ENCODE assay signal across 13 cellular contexts in the genomic region with DNA sequence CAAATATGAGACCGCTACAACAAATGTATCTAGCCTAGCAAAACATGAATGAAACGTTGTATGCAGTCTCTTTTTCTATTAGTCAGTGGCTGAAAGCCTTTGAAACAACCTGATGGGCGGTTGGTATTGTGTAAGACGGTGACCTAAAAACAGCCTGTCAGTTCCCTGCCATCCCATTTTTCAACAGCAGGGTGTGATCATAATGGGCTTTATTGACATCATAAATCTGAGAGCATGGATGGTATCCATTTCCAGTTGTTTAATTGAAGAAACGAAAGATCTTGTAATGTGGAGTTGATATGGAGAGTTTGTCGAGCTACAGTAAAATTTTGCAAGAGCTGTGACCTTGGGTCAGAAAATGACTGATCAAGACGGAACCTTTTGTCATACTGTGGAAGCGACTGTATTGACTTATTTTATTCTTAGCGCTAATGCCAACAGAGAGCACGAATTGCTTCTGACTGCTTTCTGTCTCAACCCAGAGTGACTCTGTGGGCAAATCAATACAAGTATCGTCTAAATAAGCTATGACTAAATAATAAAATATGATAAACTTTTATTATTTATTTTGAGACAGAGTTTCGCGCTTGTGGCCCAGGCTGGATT. TPM values are rescaled to one million over a fixed set of nuclear protein-coding genes. Genes with fewer than 3 reads are reported as not detected.
DNase-seq lines count a peak whose midpoint lies in the region; ATAC-seq and TF ChIP-seq lines count a peak whose summit lies in the region.
"Had no signal": no experiment of that assay in that cellular context is flagged by ENCODE, and none has a peak within 500 bp of the region (broad histone marks: within the 10 kb centered on the region; RNA-seq: fewer than 3 reads in every experiment).

No MANE protein-coding gene starts in this region.

- no peaks in the 10 kb centered on the region for H3K9me3 ChIP-seq in uterus
- H3K9me3 ChIP-seq in CD8-positive, alpha-beta memory T cell (ENCODE audit: low read length) = no peaks in the 10 kb centered on the region
- H3K9me3 ChIP-seq: tibial nerve had no signal

- no peak overlapping the region for H3K4me3 Mint-ChIP-seq in activated CD4-positive, alpha-beta T cell treated with anti-CD3 and anti-CD28 coated beads for 36 hours
- no peak overlapping the region for H3K4me3 Mint-ChIP-seq in activated CD4-positive, alpha-beta T cell treated with anti-CD3 and anti-CD28 coated beads, Interleukin-2, amount 10 ng/mL, durations not matched to agents 24 days and 14 days
- no peak overlapping the region for H3K4me3 Mint-ChIP-seq in progenitor cell of endocrine pancreas (ENCODE audit: low read depth)
- H3K4me3 Mint-ChIP-seq in CD8-positive, alpha-beta memory T cell = no peak overlapping the region
- H3K4me3 Mint-ChIP-seq: immature natural killer cell had no signal

- no peak overlapping the region for H3K27ac ChIP-seq in uterus
- no peak overlapping the region for H3K27ac ChIP-seq in CD8-positive, alpha-beta memory T cell (ENCODE audit: low read depth, low read length)
- H3K27ac ChIP-seq: C4-2B, tibial nerve had no signal

- intact Hi-C loops in activated CD4-positive, alpha-beta T cell treated with anti-CD3 and anti-CD28 coated beads for 36 hours (cut with DNase I, micrococcal nuclease) = no loop called here
- intact Hi-C loops in activated CD4-positive, alpha-beta T cell treated with anti-CD3 and anti-CD28 coated beads, Interleukin-2, amount 10 ng/mL, durations not matched to agents 24 days and 14 days (cut with micrococcal nuclease) = no loop called here
- intact Hi-C loops in uterus (cut with DNase I; ENCODE audit: low total_unique reads) = no loop called here

- no peaks in the 10 kb centered on the region for H3K9me3 Mint-ChIP-seq in activated CD4-positive, alpha-beta T cell treated with anti-CD3 and anti-CD28 coated beads for 36 hours (ENCODE audit: low read depth)
- no peaks in the 10 kb centered on the region for H3K9me3 Mint-ChIP-seq in activated CD4-positive, alpha-beta T cell treated with anti-CD3 and anti-CD28 coated beads, Interleukin-2, amount 10 ng/mL, durations not matched to agents 24 days and 14 days
- H3K9me3 Mint-ChIP-seq in progenitor cell of endocrine pancreas (ENCODE audit: low read depth) = no peaks in the 10 kb centered on the region
- no peaks in the 10 kb centered on the region for H3K9me3 Mint-ChIP-seq in CD8-positive, alpha-beta memory T cell
- H3K9me3 Mint-ChIP-seq: immature natural killer cell had no signal

- ATAC-seq in activated CD4-positive, alpha-beta T cell treated with anti-CD3 and anti-CD28 coated beads for 36 hours = peak; percentile 44
- no peak for ATAC-seq in HG03469 (IDR thresholded peaks at IDR 0.05; ENCODE audit: unreplicated experiment)

- CTCF ChIA-PET in activated CD4-positive, alpha-beta T cell treated with anti-CD3 and anti-CD28 coated beads for 36 hours (lab: Charles Lee) = interaction anchor here (1.1 to 1.6 kb wide), 2 partner anchors 22 to 44 kb away, joined by 3 to 6 read pairs; no protein-coding TSS in a partner anchor
- CTCF ChIA-PET in CD8-positive, alpha-beta memory T cell (lab: Charles Lee) = interaction anchor here (0.9 kb wide), 1 partner anchor 20 kb away, joined by 3 read pairs; no protein-coding TSS in a partner anchor

- TF ChIP-seq POLR2A in uterus (IDR thresholded peaks at IDR 0.05) = no peak

- H3K27me3 ChIP-seq in uterus = no peaks in the 10 kb centered on the region
- H3K27me3 ChIP-seq in CD8-positive, alpha-beta memory T cell (ENCODE audit: insufficient read depth, low read length, poor library complexity, severe bottlenecking) = no peaks in the 10 kb centered on the region

- no peaks in the 10 kb centered on the region for H3K36me3 Mint-ChIP-seq in activated CD4-positive, alpha-beta T cell treated with anti-CD3 and anti-CD28 coated beads for 36 hours (ENCODE audit: low read depth)
- H3K36me3 Mint-ChIP-seq in activated CD4-positive, alpha-beta T cell treated with anti-CD3 and anti-CD28 coated beads, Interleukin-2, amount 10 ng/mL, durations not matched to agents 24 days and 14 days (ENCODE audit: low read depth) = no peaks in the 10 kb centered on the region
- no peaks in the 10 kb centered on the region for H3K36me3 Mint-ChIP-seq in progenitor cell of endocrine pancreas (ENCODE audit: insufficient read depth)
- no peaks in the 10 kb centered on the region for H3K36me3 Mint-ChIP-seq in CD8-positive, alpha-beta memory T cell
- H3K36me3 Mint-ChIP-seq: immature natural killer cell had no signal

- no peak overlapping the region for H3K27ac Mint-ChIP-seq in activated CD4-positive, alpha-beta T cell treated with anti-CD3 and anti-CD28 coated beads for 36 hours
- H3K27ac Mint-ChIP-seq in activated CD4-positive, alpha-beta T cell treated with anti-CD3 and anti-CD28 coated beads, Interleukin-2, amount 10 ng/mL, durations not matched to agents 24 days and 14 days = no peak overlapping the region
- H3K27ac Mint-ChIP-seq in progenitor cell of endocrine pancreas = no peak overlapping the region
- H3K27ac Mint-ChIP-seq in CD8-positive, alpha-beta memory T cell = no peak overlapping the region
- H3K27ac Mint-ChIP-seq: immature natural killer cell had no signal

- H3K4me1 Mint-ChIP-seq in activated CD4-positive, alpha-beta T cell treated with anti-CD3 and anti-CD28 coated beads for 36 hours = no peaks in the 10 kb centered on the region
- no peaks in the 10 kb centered on the region for H3K4me1 Mint-ChIP-seq in activated CD4-positive, alpha-beta T cell treated with anti-CD3 and anti-CD28 coated beads, Interleukin-2, amount 10 ng/mL, durations not matched to agents 24 days and 14 days
- no peaks in the 10 kb centered on the region for H3K4me1 Mint-ChIP-seq in progenitor cell of endocrine pancreas (ENCODE audit: low read depth)
- no peaks in the 10 kb centered on the region for H3K4me1 Mint-ChIP-seq in CD8-positive, alpha-beta memory T cell
- H3K4me1 Mint-ChIP-seq: immature natural killer cell had no signal

- POLR2A ChIA-PET in activated CD4-positive, alpha-beta T cell treated with anti-CD3 and anti-CD28 coated beads for 36 hours (lab: Charles Lee) = no interaction called here
- POLR2A ChIA-PET in CD8-positive, alpha-beta memory T cell (lab: Charles Lee) = no interaction called here

- TF ChIP-seq CTCF in choroid plexus epithelial cell (conservative IDR thresholded peaks at IDR 0.05; ENCODE audit: low read depth, low read length) (peak; percentile 34), progenitor cell of endocrine pancreas (IDR thresholded peaks at IDR 0.05; ENCODE audit: unreplicated experiment) (peak; percentile 23), uterus (IDR thresholded peaks at IDR 0.05) (no peak)

- H3K4me3 ChIP-seq in choroid plexus epithelial cell (ENCODE audit: low read depth, low read length) (no peak overlapping the region), uterus (no peak overlapping the region)
- no peak overlapping the region for H3K4me3 ChIP-seq in CD8-positive, alpha-beta memory T cell (ENCODE audit: low read length)
- H3K4me3 ChIP-seq: tibial nerve had no signal

- H3K4me1 ChIP-seq in uterus = no peaks in the 10 kb centered on the region
- no peaks in the 10 kb centered on the region for H3K4me1 ChIP-seq in CD8-positive, alpha-beta memory T cell (ENCODE audit: insufficient read depth, low read length)
- H3K4me1 ChIP-seq: tibial nerve had no signal

- DNase-seq in activated CD4-positive, alpha-beta T cell treated with anti-CD3 and anti-CD28 coated beads for 36 hours = peak; percentile 27
- no peak for DNase-seq in activated CD4-positive, alpha-beta T cell treated with anti-CD3 and anti-CD28 coated beads, Interleukin-2, amount 10 ng/mL, durations not matched to agents 24 days and 14 days
- DNase-seq in NCI-H2227 (lab: John Stamatoyannopoulos, UW; ENCODE audit: unreplicated experiment) = peak; percentile 65
- DNase-seq in choroid plexus epithelial cell (ENCODE audit: low read depth) = peak; percentile 51
- DNase-seq in progenitor cell of endocrine pancreas (ENCODE audit: low spot score, unreplicated experiment) = no peak
- DNase-seq in uterus = no peak
- no peak for DNase-seq in CD8-positive, alpha-beta memory T cell
- DNase-seq: immature natural killer cell, T-helper 9 cell had no signal

- no peaks in the 10 kb centered on the region for H3K36me3 ChIP-seq in uterus
- no peaks in the 10 kb centered on the region for H3K36me3 ChIP-seq in CD8-positive, alpha-beta memory T cell (ENCODE audit: insufficient read depth, low read length)
- H3K36me3 ChIP-seq: tibial nerve had no signal

- H3K27me3 Mint-ChIP-seq in activated CD4-positive, alpha-beta T cell treated with anti-CD3 and anti-CD28 coated beads for 36 hours = peaks cover 6% of the 10 kb centered on the region
- peaks cover 7% of the 10 kb centered on the region for H3K27me3 Mint-ChIP-seq in activated CD4-positive, alpha-beta T cell treated with anti-CD3 and anti-CD28 coated beads, Interleukin-2, amount 10 ng/mL, durations not matched to agents 24 days and 14 days
- peaks cover 19% of the 10 kb centered on the region for H3K27me3 Mint-ChIP-seq in progenitor cell of endocrine pancreas
- peaks cover 2 to 17% of the 10 kb centered on the region in 2 donors for H3K27me3 Mint-ChIP-seq in CD8-positive, alpha-beta memory T cell

RNA-seq across cellular contexts. Expression of gene MEIOB, which starts 12.3 kb away (rescaled TPM):
- total RNA-seq in activated CD4-positive, alpha-beta T cell treated with anti-CD3 and anti-CD28 coated beads for 36 hours = under 1 TPM; 0.14 to 0.21 TPM
- not detected in 2 replicates for total RNA-seq in activated CD4-positive, alpha-beta T cell treated with anti-CD3 and anti-CD28 coated beads, Interleukin-2, amount 10 ng/mL, durations not matched to agents 24 days and 14 days
- total RNA-seq in progenitor cell of endocrine pancreas = not detected in 2 replicates
- total RNA-seq in uterus = under 1 TPM in 2 of 4 donors, not detected in 2; 0.48 to 0.76 TPM
- total RNA-seq in CD8-positive, alpha-beta memory T cell = not detected
- polyA plus RNA-seq in CD8-positive, alpha-beta memory T cell = not detected
- total RNA-seq: aorta, tibial nerve had no signal
- polyA plus RNA-seq: aorta, immature natural killer cell had no signal

RNA-seq across cellular contexts. Expression of gene HS3ST6, which starts 34.0 kb away (rescaled TPM):
- total RNA-seq in activated CD4-positive, alpha-beta T cell treated with anti-CD3 and anti-CD28 coated beads for 36 hours = not detected
- total RNA-seq in activated CD4-positive, alpha-beta T cell treated with anti-CD3 and anti-CD28 coated beads, Interleukin-2, amount 10 ng/mL, durations not matched to agents 24 days and 14 days = not detected in 2 replicates
- 0.46 TPM in 1 of 2 replicates, not detected in the other for total RNA-seq in progenitor cell of endocrine pancreas
- total RNA-seq in uterus = not detected
- not detected for total RNA-seq in CD8-positive, alpha-beta memory T cell
- not detected for polyA plus RNA-seq in CD8-positive, alpha-beta memory T cell
- total RNA-seq: aorta, tibial nerve had no signal
- polyA plus RNA-seq: immature natural killer cell had no signal

RNA-seq across cellular contexts. Expression of gene FAHD1, which starts 57.3 kb away (rescaled TPM):
- 10 to 100 TPM; 11.6 to 11.9 TPM for total RNA-seq in activated CD4-positive, alpha-beta T cell treated with anti-CD3 and anti-CD28 coated beads for 36 hours
- 20.2 and 21.7 TPM in 2 replicates for total RNA-seq in activated CD4-positive, alpha-beta T cell treated with anti-CD3 and anti-CD28 coated beads, Interleukin-2, amount 10 ng/mL, durations not matched to agents 24 days and 14 days
- total RNA-seq in progenitor cell of endocrine pancreas (26.3 and 27.9 TPM in 2 replicates), uterus (100 to 1,000 TPM in 1 of 4 donors, 10 to 100 TPM in 2, 1 to 10 TPM in 1; 3.5 to 115 (median 22.2) TPM)
- 10 to 100 TPM; 19.3 to 20.9 TPM for total RNA-seq in CD8-positive, alpha-beta memory T cell
- polyA plus RNA-seq in CD8-positive, alpha-beta memory T cell = 26.7 TPM

RNA-seq across cellular contexts. Expression of gene HAGH, which starts 57.6 kb away (rescaled TPM):
- total RNA-seq in activated CD4-positive, alpha-beta T cell treated with anti-CD3 and anti-CD28 coated beads for 36 hours = 10 to 100 TPM; 20.9 to 25.0 TPM
- 50.3 and 57.7 TPM in 2 replicates for total RNA-seq in activated CD4-positive, alpha-beta T cell treated with anti-CD3 and anti-CD28 coated beads, Interleukin-2, amount 10 ng/mL, durations not matched to agents 24 days and 14 days
- total RNA-seq in progenitor cell of endocrine pancreas = 43.6 and 46.4 TPM in 2 replicates
- 10 to 100 TPM; 22.9 to 75.3 (median 34.0) TPM for total RNA-seq in uterus
- 10 to 100 TPM; 41.2 to 44.5 TPM for total RNA-seq in CD8-positive, alpha-beta memory T cell
- polyA plus RNA-seq in CD8-positive, alpha-beta memory T cell = 54.3 TPM

RNA-seq across cellular contexts. Expression of gene MSRB1, which starts 58.7 kb away (rescaled TPM):
- 10 to 100 TPM; 17.3 to 21.8 TPM for total RNA-seq in activated CD4-positive, alpha-beta T cell treated with anti-CD3 and anti-CD28 coated beads for 36 hours
- total RNA-seq in activated CD4-positive, alpha-beta T cell treated with anti-CD3 and anti-CD28 coated beads, Interleukin-2, amount 10 ng/mL, durations not matched to agents 24 days and 14 days = 22.8 and 23.0 TPM in 2 replicates
- total RNA-seq in progenitor cell of endocrine pancreas (28.5 and 28.9 TPM in 2 replicates), uterus (10 to 100 TPM in 2 of 4 donors, 1 to 10 TPM in 2; 5.6 to 21.2 (median 11.9) TPM)
- 10 to 100 TPM; 20.4 TPM for total RNA-seq in CD8-positive, alpha-beta memory T cell
- polyA plus RNA-seq in CD8-positive, alpha-beta memory T cell = 20.2 TPM

Comparison
In these comparisons a context has a peak if more than half of its experiments do, and no peak if none do; other contexts are left out.
1. DNase-seq: peak in activated CD4-positive, alpha-beta T cell treated with anti-CD3 and anti-CD28 coated beads for 36 hours (single experiment), NCI-H2227 (single experiment) and choroid plexus epithelial cell (single experiment); none in activated CD4-positive, alpha-beta T cell treated with anti-CD3 and anti-CD28 coated beads, Interleukin-2, amount 10 ng/mL, durations not matched to agents 24 days and 14 days (single experiment), progenitor cell of endocrine pancreas (single experiment), uterus (0 of 2) and CD8-positive, alpha-beta memory T cell (0 of 5).
2. CTCF ChIP-seq: peak in choroid plexus epithelial cell (single experiment) and progenitor cell of endocrine pancreas (single experiment); none in uterus (0 of 4).